Comparison of ENCODE assay signal across 2 cellular contexts in genomic region chr12:131439752-131440151, GRCh38.
DNase-seq lines count a peak whose midpoint lies in the region; ATAC-seq, FAIRE-seq and TF ChIP-seq lines count a peak whose summit lies in the region.
"Not testable (repeated sequence)": the region's sequence is repeated elsewhere in the genome, so short reads cannot be mapped to it uniquely, and the experiment has no call there.

No MANE protein-coding gene starts in this region.

- BruUV-seq in K562 (replicated peaks; lab: Mats Ljungman, UMichigan): not testable (repeated sequence)

- in situ Hi-C loops in K562 (cut with MboI): not testable (repeated sequence)

- ATAC-seq in K562: not testable (repeated sequence)
- peak; percentile 70 for ATAC-seq in mucosa of descending colon

- H3K36me3 ChIP-seq in K562 (ENCODE audit: control insufficient read depth, insufficient read depth, low read length); mucosa of descending colon (ENCODE audit: low read depth): not testable (repeated sequence)

- no CpG with 5 or more reads among the region's 8 CpGs for WGBS in K562 (ENCODE audit: insufficient coverage, low coverage, missing lambda C conversion rate)

- not testable (repeated sequence) for DNase-seq in K562 (ENCODE audit: extremely low read depth in 1 of 4, low spot score in 3 of 4); mucosa of descending colon

- POLR2A ChIA-PET in K562 (lab: Yijun Ruan, JAX): not testable (repeated sequence)

- not testable (repeated sequence) for H3K79me2 ChIP-seq in K562 (ENCODE audit: control insufficient read depth, insufficient read depth, low read length)

- TF ChIP-seq RAD21 in K562 (CRISPR knock-in tag; conservative IDR thresholded peaks at IDR 0.05 in 1 of 2, IDR thresholded peaks at IDR 0.05 in 1 of 2): not testable (repeated sequence)

- FAIRE-seq in K562 (lab: Jason Lieb, UNC): peak; percentile 65

- peaks cover 16 to 50% of the 10 kb centered on the region in 2 experiments; a peak in 4 of 5 replicates for H3K4me1 ChIP-seq in K562 (replicated peaks in 1 of 2; ENCODE audit: control insufficient read depth in 2 of 2, insufficient read depth in 2 of 2, low read length in 2 of 2)
- H3K4me1 ChIP-seq in mucosa of descending colon (ENCODE audit: low read depth): not testable (repeated sequence)

- not testable (repeated sequence) for H3K4me2 ChIP-seq in K562 (ENCODE audit: insufficient read depth, low read length)

- TF ChIP-seq EP300 in K562 (IDR thresholded peaks at IDR 0.05; ENCODE audit: low read length): not testable (repeated sequence)

- not testable (repeated sequence) for H2AFZ ChIP-seq in K562 (ENCODE audit: low read depth, low read length)

- H3K27me3 ChIP-seq in K562 (ENCODE audit: control insufficient read depth in 2 of 2, insufficient read depth in 2 of 2, low read length in 2 of 2): not testable (repeated sequence)

- not testable (repeated sequence) for H3K9ac ChIP-seq in K562 (ENCODE audit: insufficient read depth in 1 of 2, low read depth in 2 of 2, low read length in 2 of 2)

- CTCF ChIA-PET in K562 (lab: Yijun Ruan, JAX; ENCODE audit: low intra/inter-chr PET ratio): not testable (repeated sequence)

- not testable (repeated sequence) for H4K20me1 ChIP-seq in K562 (replicated peaks; ENCODE audit: control insufficient read depth, insufficient read depth, low read length)

- intact Hi-C loops in K562 (cut with micrococcal nuclease); mucosa of descending colon (cut with DNase I, micrococcal nuclease): not testable (repeated sequence)

- not testable (repeated sequence) for TF ChIP-seq POLR2A in K562 (conservative IDR thresholded peaks at IDR 0.05)

- TF ChIP-seq CTCF in K562 (IDR thresholded peaks at IDR 0.05 in 2 of 3, conservative IDR thresholded peaks at IDR 0.05 in 1 of 3; ENCODE audit: insufficient read depth in 2 of 3, low read depth in 1 of 3, low read length in 3 of 3); mucosa of descending colon (IDR thresholded peaks at IDR 0.05): not testable (repeated sequence)

- not testable (repeated sequence) for H3K9me1 ChIP-seq in K562 (ENCODE audit: control insufficient read depth, insufficient read depth, low read length)

- not testable (repeated sequence) for H3K27ac ChIP-seq in K562 (ENCODE audit: extremely low read depth, low read depth, low read length)

- H3K4me3 ChIP-seq in K562, mucosa of descending colon: not testable (repeated sequence)

- not testable (repeated sequence) for H3K9me3 ChIP-seq in K562 (replicated peaks; ENCODE audit: control insufficient read depth, insufficient read depth, low read depth, low read length); mucosa of descending colon
